29 cellular contexts compared by ENCODE assay signal in the genomic region with DNA sequence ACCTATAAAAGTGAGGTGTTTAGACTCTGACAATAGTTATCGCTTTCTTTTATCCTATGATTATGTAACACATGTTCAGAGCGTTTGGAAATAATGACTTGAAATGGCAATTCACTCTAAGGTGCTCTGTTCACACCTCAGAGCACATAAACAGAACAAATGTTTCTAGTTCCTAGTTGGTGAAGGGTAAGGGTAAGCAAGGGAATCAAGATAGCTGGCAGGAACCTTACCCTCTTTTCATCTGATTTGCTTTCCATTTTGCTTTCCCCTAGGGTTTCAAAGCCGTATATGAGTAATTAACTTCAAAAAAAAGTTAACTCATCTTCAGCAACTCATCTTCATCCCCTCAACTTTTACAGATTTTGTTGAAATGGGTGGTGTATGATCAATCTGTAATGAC. TPM values are rescaled to one million over a fixed set of nuclear protein-coding genes. Genes with fewer than 3 reads are reported as not detected.
DNase-seq lines count a peak whose midpoint lies in the region; ATAC-seq, FAIRE-seq and TF ChIP-seq lines count a peak whose summit lies in the region.
"Had no signal": no experiment of that assay in that cellular context is flagged by ENCODE, and none has a peak within 500 bp of the region (broad histone marks: within the 10 kb centered on the region; RNA-seq: fewer than 3 reads in every experiment).

No MANE protein-coding gene starts in this region.

- H3K27me3 ChIP-seq in CD4-positive, alpha-beta memory T cell (ENCODE audit: insufficient read depth, low read length): no peaks in the 10 kb centered on the region
- no peaks in the 10 kb centered on the region for H3K27me3 ChIP-seq in MM.1S (replicated peaks; ENCODE audit: insufficient read depth, low read length)
- no peaks in the 10 kb centered on the region for H3K27me3 ChIP-seq in spleen (replicated peaks in 1 of 7)
- no peaks in the 10 kb centered on the region for H3K27me3 ChIP-seq in pancreas
- H3K27me3 ChIP-seq: foreskin keratinocyte, left lung, sigmoid colon, SJSA1 had no signal

- CTCF ChIA-PET in CD4-positive, alpha-beta memory T cell (lab: Charles Lee; ENCODE audit: partially characterized antibody): interaction anchor here (1.2 to 6.6 kb wide), 2 partner anchors 45 to 51 kb away, joined by 5 to 62 read pairs; no protein-coding TSS in a partner anchor

- H3K9me2 ChIP-seq in MM.1S (replicated peaks; ENCODE audit: insufficient read depth, low read length): no peaks in the 10 kb centered on the region

- H3K79me2 ChIP-seq in MM.1S (ENCODE audit: low read length): peaks cover 44% of the 10 kb centered on the region

- H3K4me3 Mint-ChIP-seq in CD4-positive, alpha-beta memory T cell: no peak overlapping the region
- H3K4me3 Mint-ChIP-seq in central memory CD8-positive, alpha-beta T cell: no peak overlapping the region
- H3K4me3 Mint-ChIP-seq: mesothelial cell of epicardium; neural progenitor cell; T-helper 1 cell treated with Interleukin-12 subunit alpha and Interleukin-12 subunit beta and Interleukin-4 antibody, amounts not matched to agents 30 μg/mL and 1 μg/mL, for 36 hours had no signal

- no peak overlapping the region for H3K4me3 ChIP-seq in CD4-positive, alpha-beta memory T cell (ENCODE audit: low read length in 2 of 2)
- H3K4me3 ChIP-seq in MM.1S (ENCODE audit: low read length): no peak overlapping the region
- H3K4me3 ChIP-seq in spleen: no peak overlapping the region
- H3K4me3 ChIP-seq in pancreas: no peak overlapping the region
- H3K4me3 ChIP-seq in mucosa of descending colon: no peak overlapping the region
- H3K4me3 ChIP-seq: K562, left lung, neural progenitor cell, sigmoid colon, SJSA1 had no signal

- no peak for ATAC-seq in central memory CD8-positive, alpha-beta T cell (replicated peaks; ENCODE audit: extremely low read depth, poor library complexity, severe bottlenecking)
- no peak for ATAC-seq in HG03175 (IDR thresholded peaks at IDR 0.05; ENCODE audit: unreplicated experiment)
- ATAC-seq in pancreas: no peak
- ATAC-seq in mucosa of descending colon: no peak
- ATAC-seq: foreskin keratinocyte, K562, left lung had no signal

- H3K36me3 ChIP-seq in CD4-positive, alpha-beta memory T cell (ENCODE audit: insufficient read depth, low read length): no peaks in the 10 kb centered on the region
- H3K36me3 ChIP-seq in MM.1S (replicated peaks; ENCODE audit: insufficient read depth, low read length): no peaks in the 10 kb centered on the region
- H3K36me3 ChIP-seq in spleen: peaks cover 0 to 8% (median 0%) of the 10 kb centered on the region in 6 donors
- H3K36me3 ChIP-seq in pancreas: no peaks in the 10 kb centered on the region
- H3K36me3 ChIP-seq in mucosa of descending colon (ENCODE audit: low read depth): no peaks in the 10 kb centered on the region
- H3K36me3 ChIP-seq: left lung, neural progenitor cell, SJSA1 had no signal

- H4K20me1 ChIP-seq in MM.1S (ENCODE audit: insufficient read depth, low read length): no peaks in the 10 kb centered on the region

- H3K27me3 Mint-ChIP-seq in CD4-positive, alpha-beta memory T cell: no peaks in the 10 kb centered on the region
- H3K27me3 Mint-ChIP-seq in central memory CD8-positive, alpha-beta T cell: no peaks in the 10 kb centered on the region

- H3K4me2 ChIP-seq in MM.1S (ENCODE audit: low read depth, low read length): peak overlapping the region; percentile 67
- H3K4me2 ChIP-seq: neural progenitor cell had no signal

- DNase-seq in CD4-positive, alpha-beta memory T cell: no peak
- no peak for DNase-seq in MM.1S
- DNase-seq in central memory CD8-positive, alpha-beta T cell (ENCODE audit: low spot score in 2 of 2): no peak
- no peak for DNase-seq in spleen
- no peak for DNase-seq in pancreas
- no peak for DNase-seq in mucosa of descending colon
- DNase-seq: activated CD4-positive, alpha-beta T cell treated with anti-CD3 and anti-CD28 coated beads for 4 hours; activated CD8-positive, alpha-beta memory T cell treated with anti-CD3 and anti-CD28 coated beads for 24 hours; activated naive CD4-positive, alpha-beta T cell; activated T-cell treated with anti-CD3 and anti-CD28 coated beads, Interleukin-2, amount 50 U/mL, for 1 hour; DMS 273 treated with DMSO at 0.1 percent for 48 hours; effector CD8-positive, alpha-beta T cell; foreskin keratinocyte; left lung; NCI-H1436 treated with DMSO at 0.1 percent for 48 hours; NCI-H510A treated with DMSO at 0.1 percent for 48 hours; posterior cingulate gyrus; sigmoid colon had no signal

- H3K27ac ChIP-seq in CD4-positive, alpha-beta memory T cell (ENCODE audit: low read depth, low read length): no peak overlapping the region
- H3K27ac ChIP-seq in MM.1S (ENCODE audit: low read length) (peak overlapping the region; percentile 94; the same call in 1 of the 2 replicates), spleen (peak overlapping the region in 7 of 8 donors; percentile 60 to 99 (median 99)), pancreas (no peak overlapping the region)
- H3K27ac ChIP-seq: foreskin keratinocyte, left lung, neural progenitor cell, SJSA1 had no signal

- POLR2A ChIA-PET in CD4-positive, alpha-beta memory T cell (lab: Charles Lee; ENCODE audit: partially characterized antibody): interaction anchor here (0.9 to 4.1 kb wide), 3 partner anchors 23 to 59 kb away, joined by 3 to 22 read pairs (median 10); no protein-coding TSS in a partner anchor

- WGBS in spleen, 5 donors: 69 to 78% (median 76%) methylated on average over 3 of the region's 3 CpGs
- WGBS in pancreas, 2 donors: 89% methylated on average over 3 of the region's 3 CpGs

- intact Hi-C loops in CD4-positive, alpha-beta memory T cell (cut with micrococcal nuclease): no loop called here
- intact Hi-C loops in spleen (cut with DNase I; ENCODE audit: low total_unique reads) (no loop called here), pancreas (cut with DNase I) (no loop called here), mucosa of descending colon (cut with DNase I, micrococcal nuclease) (no loop called here)

- H3K36me3 Mint-ChIP-seq in CD4-positive, alpha-beta memory T cell: peaks cover 4 to 21% of the 10 kb centered on the region in 2 donors
- H3K36me3 Mint-ChIP-seq in central memory CD8-positive, alpha-beta T cell (ENCODE audit: insufficient read depth): peaks cover 26% of the 10 kb centered on the region
- H3K36me3 Mint-ChIP-seq: mesothelial cell of epicardium, neural progenitor cell had no signal

- H3K27ac Mint-ChIP-seq in CD4-positive, alpha-beta memory T cell: peak overlapping the region; percentile 18 to 90 (median 75)
- peak overlapping the region; percentile 85 for H3K27ac Mint-ChIP-seq in central memory CD8-positive, alpha-beta T cell (ENCODE audit: low read depth)
- H3K27ac Mint-ChIP-seq: mesothelial cell of epicardium, neural progenitor cell had no signal

- peaks cover 0 to 3% (median 0%) of the 10 kb centered on the region in 8 donors for H3K9me3 Mint-ChIP-seq in CD4-positive, alpha-beta memory T cell
- H3K9me3 Mint-ChIP-seq in central memory CD8-positive, alpha-beta T cell: no peaks in the 10 kb centered on the region
- H3K9me3 Mint-ChIP-seq: mesothelial cell of epicardium; neural progenitor cell; T-helper 1 cell treated with Interleukin-12 subunit alpha and Interleukin-12 subunit beta and Interleukin-4 antibody, amounts not matched to agents 30 μg/mL and 1 μg/mL, for 36 hours had no signal

- H2AFZ ChIP-seq in MM.1S (ENCODE audit: low read length): no peak overlapping the region
- H2AFZ ChIP-seq: neural progenitor cell had no signal

- peaks cover 63% of the 10 kb centered on the region for H3F3A ChIP-seq in MM.1S (ENCODE audit: insufficient read depth, low read length)

- peaks cover 20 to 65% (median 30%) of the 10 kb centered on the region in 4 donors for H3K4me1 Mint-ChIP-seq in CD4-positive, alpha-beta memory T cell
- peaks cover 42% of the 10 kb centered on the region for H3K4me1 Mint-ChIP-seq in central memory CD8-positive, alpha-beta T cell

- H3K9ac ChIP-seq in MM.1S (ENCODE audit: low read length): 0 out of 2 replicates have a peak overlapping the region, but pooled peaks have one; percentile 99
- H3K9ac ChIP-seq: neural progenitor cell had no signal

- H3K9me3 ChIP-seq in CD4-positive, alpha-beta memory T cell (ENCODE audit: control insufficient read depth in 1 of 2, low read length in 2 of 2): no peaks in the 10 kb centered on the region
- H3K9me3 ChIP-seq in MM.1S (replicated peaks; ENCODE audit: insufficient read depth, low read length): no peaks in the 10 kb centered on the region
- H3K9me3 ChIP-seq in spleen: no peaks in the 10 kb centered on the region
- no peaks in the 10 kb centered on the region for H3K9me3 ChIP-seq in pancreas
- no peaks in the 10 kb centered on the region for H3K9me3 ChIP-seq in mucosa of descending colon
- H3K9me3 ChIP-seq: left lung, sigmoid colon, SJSA1 had no signal

- TF ChIP-seq POLR2A in spleen (IDR thresholded peaks at IDR 0.05): no peak

- peaks cover 44% of the 10 kb centered on the region for H3K4me1 ChIP-seq in CD4-positive, alpha-beta memory T cell (ENCODE audit: insufficient read depth, low read length)
- H3K4me1 ChIP-seq in MM.1S (ENCODE audit: low read length) (peaks cover 46% of the 10 kb centered on the region), spleen (peaks cover 24 to 73% (median 58%) of the 10 kb centered on the region in 6 donors), pancreas (peaks cover 1 to 8% (median 7%) of the 10 kb centered on the region in 3 donors), mucosa of descending colon (ENCODE audit: low read depth) (peaks cover 9% of the 10 kb centered on the region)
- H3K4me1 ChIP-seq: SJSA1 had no signal

- FAIRE-seq in pancreas (lab: Jason Lieb, UNC): no peak
- FAIRE-seq: colon, G401.6, H1, K562, RCC 7860, urothelium cell line had no signal

- TF ChIP-seq CTCF in MM.1S (IDR thresholded peaks at IDR 0.05; ENCODE audit: low read length) (no peak), spleen (IDR thresholded peaks at IDR 0.05 in 8 of 11, conservative IDR thresholded peaks at IDR 0.05 in 3 of 11) (no peak), pancreas (IDR thresholded peaks at IDR 0.05) (no peak), mucosa of descending colon (IDR thresholded peaks at IDR 0.05) (no peak)

RNA-seq across cellular contexts. Expression of a gene that starts 2.3 kb away (rescaled TPM):
- 10 to 100 TPM; 95.6 to 97.1 TPM for total RNA-seq in CD4-positive, alpha-beta memory T cell
- 10 to 100 TPM; 12.7 to 13.7 TPM for polyA plus RNA-seq in CD4-positive, alpha-beta memory T cell
- 100 to 1,000 TPM in 2 of 7 donors, 10 to 100 TPM in 5; 65.2 to 148 (median 80.3) TPM for total RNA-seq in spleen
- 10 to 100 TPM; 57.0 to 80.7 (median 59.9) TPM for polyA plus RNA-seq in spleen
- 10 to 100 TPM; 24.6 to 39.0 (median 34.4) TPM for total RNA-seq in pancreas
- polyA plus RNA-seq in pancreas: 10 to 100 TPM; 42.0 to 48.9 TPM
- 10 to 100 TPM; 45.3 to 77.0 (median 53.1) TPM for total RNA-seq in mucosa of descending colon

Comparison
In these comparisons a context has a peak if more than half of its experiments do, and no peak if none do; other contexts are left out.
1. H3K27ac ChIP-seq: peak in MM.1S (single experiment) and spleen (7 of 8); none in CD4-positive, alpha-beta memory T cell (single experiment) and pancreas (0 of 4).